26 cellular contexts compared by ENCODE assay signal in genomic region chrX:153769865-153770605, GRCh38. TPM values are rescaled to one million over a fixed set of nuclear protein-coding genes. Genes with fewer than 3 reads are reported as not detected.
DNase-seq lines count a peak whose midpoint lies in the region; FAIRE-seq and TF ChIP-seq lines count a peak whose summit lies in the region.
"Had no signal": no experiment of that assay in that cellular context is flagged by ENCODE, and none has a peak within 500 bp of the region (broad histone marks: within the 10 kb centered on the region; RNA-seq: fewer than 3 reads in every experiment).

No MANE protein-coding gene starts in this region.

- H3K79me1 ChIP-seq in neuronal stem cell (ENCODE audit: low read depth, low read length): no peaks in the 10 kb centered on the region

- no peak overlapping the region for H2BK120ac ChIP-seq in neuronal stem cell (ENCODE audit: low read depth, low read length)

- H2BK5ac ChIP-seq in neuronal stem cell (ENCODE audit: low read length): no peak overlapping the region

- H3K36me3 ChIP-seq in WERI-Rb-1 (no peaks in the 10 kb centered on the region), neuronal stem cell (replicated peaks in 1 of 2; ENCODE audit: control insufficient read depth in 2 of 2, insufficient read depth in 2 of 2, low read length in 2 of 2) (no peaks in the 10 kb centered on the region), BE2C (no peaks in the 10 kb centered on the region)
- H3K36me3 ChIP-seq: neural progenitor cell, SJCRH30, thyroid gland had no signal

- H3K36me3 Mint-ChIP-seq in Calu3 (ENCODE audit: insufficient read depth, unreplicated experiment) (peaks cover 28% of the 10 kb centered on the region), CD14-positive monocyte (no peaks in the 10 kb centered on the region)
- H3K36me3 Mint-ChIP-seq: CD8-positive, alpha-beta memory T cell; IgD-negative memory B cell; neural progenitor cell had no signal

- H2AFZ ChIP-seq in neuronal stem cell (ENCODE audit: low read length): no peak overlapping the region
- H2AFZ ChIP-seq: neural progenitor cell had no signal

- no peak for DNase-seq in Calu3
- peak; percentile 6 for DNase-seq in GM12891 (ENCODE audit: insufficient read length, low spot score)
- DNase-seq in WERI-Rb-1: peak; percentile 9
- DNase-seq in neuronal stem cell (ENCODE audit: low spot score): no peak
- DNase-seq in BE2C: no peak
- DNase-seq in GDM1 (lab: John Stamatoyannopoulos, UW): no peak
- no peak for DNase-seq in CD14-positive monocyte (ENCODE audit: low spot score)
- DNase-seq: activated naive CD4-positive, alpha-beta T cell treated with anti-CD3 and anti-CD28 coated beads for 36 hours; central memory CD4-positive, alpha-beta T cell; effector CD4-positive, alpha-beta T cell; foreskin melanocyte; HCEC 1CT; hippocampal formation; NCI-H1436; NCI-H510A; SJCRH30; stimulated activated CD4-positive, alpha-beta T cell treated with anti-CD3 and anti-CD28 coated beads, Interleukin-2, amount 100 ng/mL, for 48 hours; stimulated activated naive CD4-positive, alpha-beta T cell; thyroid gland had no signal

- no peaks in the 10 kb centered on the region for H3K27me3 Mint-ChIP-seq in Calu3 (ENCODE audit: unreplicated experiment)
- H3K27me3 Mint-ChIP-seq in CD14-positive monocyte (ENCODE audit: low read depth in 3 of 3): peaks cover 1 to 16% (median 4%) of the 10 kb centered on the region in 3 donors
- H3K27me3 Mint-ChIP-seq: CD8-positive, alpha-beta memory T cell had no signal

- no peaks in the 10 kb centered on the region for H3K9me3 ChIP-seq in WERI-Rb-1 (ENCODE audit: severe bottlenecking)
- no peaks in the 10 kb centered on the region for H3K9me3 ChIP-seq in neuronal stem cell (replicated peaks in 1 of 2; ENCODE audit: control insufficient read depth in 2 of 2, insufficient read depth in 1 of 2, low read depth in 1 of 2, low read length in 2 of 2)
- no peaks in the 10 kb centered on the region for H3K9me3 ChIP-seq in BE2C
- H3K9me3 ChIP-seq: psoas muscle, SJCRH30, thyroid gland had no signal

- H3K4me1 Mint-ChIP-seq in Calu3 (ENCODE audit: low read depth, unreplicated experiment) (peaks cover 11% of the 10 kb centered on the region), CD14-positive monocyte (peaks cover 10% of the 10 kb centered on the region)

- BruUV-seq in Calu3 (replicated peaks; lab: Mats Ljungman, UMichigan): no TSS peak

- H2BK12ac ChIP-seq in neuronal stem cell (ENCODE audit: low read length): peak overlapping the region; percentile 41

- H2BK15ac ChIP-seq in neuronal stem cell (ENCODE audit: low read length): no peak overlapping the region

- CTCF ChIA-PET in Calu3 (lab: Charles Lee): no interaction called here

- H3K9ac ChIP-seq in neuronal stem cell (ENCODE audit: low read depth, low read length, poor library complexity): peak overlapping the region; percentile 12
- H3K9ac ChIP-seq: neural progenitor cell had no signal

- H3K14ac ChIP-seq in neuronal stem cell (ENCODE audit: low read length): no peak overlapping the region

- H3K4ac ChIP-seq in neuronal stem cell (ENCODE audit: low read length): no peak overlapping the region

- TF ChIP-seq CTCF in Calu3 (IDR thresholded peaks at IDR 0.05; ENCODE audit: unreplicated experiment) (no peak), WERI-Rb-1 (IDR thresholded peaks at IDR 0.05; ENCODE audit: low read depth, low read length) (no peak), BE2C (IDR thresholded peaks at IDR 0.05; ENCODE audit: low read depth, low read length) (no peak), CD14-positive monocyte (IDR thresholded peaks at IDR 0.05) (no peak)

- no peak overlapping the region for H3K27ac ChIP-seq in WERI-Rb-1
- H3K27ac ChIP-seq in neuronal stem cell (replicated peaks; ENCODE audit: low read length): no peak overlapping the region
- H3K27ac ChIP-seq: neural progenitor cell, psoas muscle, SJCRH30, thyroid gland had no signal

- H3K4me1 ChIP-seq in neuronal stem cell (ENCODE audit: control insufficient read depth in 2 of 2, insufficient read depth in 1 of 2, low read depth in 1 of 2, low read length in 2 of 2) (peaks cover 7 to 12% of the 10 kb centered on the region in 2 donors), BE2C (peaks cover 10% of the 10 kb centered on the region)
- H3K4me1 ChIP-seq: neural progenitor cell, psoas muscle, thyroid gland had no signal

- no peaks in the 10 kb centered on the region for H3K9me3 Mint-ChIP-seq in Calu3 (ENCODE audit: low read depth, unreplicated experiment)
- peaks cover 0 to 4% (median 0%) of the 10 kb centered on the region in 7 donors for H3K9me3 Mint-ChIP-seq in CD14-positive monocyte
- H3K9me3 Mint-ChIP-seq: activated naive CD4-positive, alpha-beta T cell treated with anti-CD3 and anti-CD28 coated beads for 36 hours; CD8-positive, alpha-beta memory T cell; IgD-negative memory B cell had no signal

- H3K4me2 ChIP-seq in neuronal stem cell (ENCODE audit: insufficient read depth, low read length, poor library complexity, severe bottlenecking): no peak overlapping the region
- H3K4me2 ChIP-seq: neural progenitor cell, smooth muscle cell had no signal

- H3K18ac ChIP-seq in neuronal stem cell (ENCODE audit: low read length): no peak overlapping the region

- no peak overlapping the region for H2AK5ac ChIP-seq in neuronal stem cell (ENCODE audit: low read depth, low read length)

- no peak overlapping the region for H3K4me3 Mint-ChIP-seq in Calu3 (ENCODE audit: low read depth, unreplicated experiment)
- H3K4me3 Mint-ChIP-seq in CD14-positive monocyte: no peak overlapping the region
- H3K4me3 Mint-ChIP-seq: activated naive CD4-positive, alpha-beta T cell treated with anti-CD3 and anti-CD28 coated beads for 36 hours; CD8-positive, alpha-beta memory T cell; neural progenitor cell had no signal

- no peak for TF ChIP-seq POLR2A in GM12891 (IDR thresholded peaks at IDR 0.05; ENCODE audit: low read depth, low read length)

- H3K27ac Mint-ChIP-seq in Calu3 (ENCODE audit: unreplicated experiment): peak overlapping the region; percentile 18
- H3K27ac Mint-ChIP-seq in CD14-positive monocyte: no peak overlapping the region
- H3K27ac Mint-ChIP-seq: activated naive CD4-positive, alpha-beta T cell treated with anti-CD3 and anti-CD28 coated beads for 36 hours; CD8-positive, alpha-beta memory T cell; IgD-negative memory B cell; neural progenitor cell had no signal

- no peak overlapping the region for H4K91ac ChIP-seq in neuronal stem cell (ENCODE audit: low read depth, low read length, poor library complexity)

- H3K4me3 ChIP-seq in WERI-Rb-1 (ENCODE audit: low read depth, low read length): no peak overlapping the region
- H3K4me3 ChIP-seq in neuronal stem cell (ENCODE audit: low read length in 2 of 2): no peak overlapping the region
- no peak overlapping the region for H3K4me3 ChIP-seq in BE2C (ENCODE audit: low read depth, low read length)
- H3K4me3 ChIP-seq: neural progenitor cell, psoas muscle, SJCRH30, smooth muscle cell, thyroid gland had no signal

- H4K8ac ChIP-seq in neuronal stem cell (ENCODE audit: low read depth, low read length): no peak overlapping the region

- intact Hi-C loops in Calu3 (cut with micrococcal nuclease; ENCODE audit: unreplicated experiment) (no loop called here), CD14-positive monocyte (cut with micrococcal nuclease) (loop anchor here in 1 of 2 donors (10.0 kb wide), 2 partner anchors 155 to 185 kb away; partner anchors contain the start of gene ARHGAP4)

- FAIRE-seq in GM12891 (lab: Jason Lieb, UNC): no peak

- no CpG with 5 or more reads among the region's 25 CpGs for WGBS in neuronal stem cell (ENCODE audit: extremely low coverage in 2 of 2, insufficient read length in 2 of 2, insufficient replicate concordance in 1 of 2), 2 donors

- H3K23ac ChIP-seq in neuronal stem cell (ENCODE audit: low read depth, low read length, poor library complexity): no peak overlapping the region

- H3K27me3 ChIP-seq in WERI-Rb-1 (ENCODE audit: insufficient read depth, low read depth, severe bottlenecking) (peaks cover 29% of the 10 kb centered on the region), neuronal stem cell (ENCODE audit: control insufficient read depth in 3 of 3, insufficient read depth in 3 of 3, low read depth in 1 of 3, low read length in 3 of 3) (no peaks in the 10 kb centered on the region), BE2C (no peaks in the 10 kb centered on the region)
- H3K27me3 ChIP-seq: neural progenitor cell, SJCRH30, thyroid gland had no signal

TF ChIP-seq in GM12891, 5 proteins besides CTCF, POLR2A, EP300 and RAD21:
- TF ChIP-seq TAF1 (IDR thresholded peaks at IDR 0.05; ENCODE audit: low read depth, low read length) (no peak), POU2F2 (IDR thresholded peaks at IDR 0.05; ENCODE audit: low read depth, low read length) (no peak), POLR2AphosphoS5 (IDR thresholded peaks at IDR 0.05; ENCODE audit: low read depth, low read length) (no peak), PAX5 (IDR thresholded peaks at IDR 0.05; ENCODE audit: insufficient read depth, low read length, severe bottlenecking) (no peak), SPI1 (IDR thresholded peaks at IDR 0.05; ENCODE audit: low read depth, low read length) (no peak)

RNA-seq across cellular contexts. Expression of gene PLXNB3, which starts 6.0 kb away (rescaled TPM):
- 37.5 and 49.2 TPM in 2 replicates for total RNA-seq in Calu3 (2022)
- 0.03 TPM for polyA plus RNA-seq in GM12891 (2012; ENCODE audit: low read depth, missing spikeins)
- polyA plus RNA-seq in neuronal stem cell (2013, experiment 1 of 2): 0.67 TPM
- polyA plus RNA-seq in neuronal stem cell (2013, experiment 2 of 2): 0.64 TPM
- 136 TPM for polyA plus RNA-seq in BE2C (2012; ENCODE audit: insufficient read depth, insufficient read length, low read depth)
- not detected for polyA plus RNA-seq in CD14-positive monocyte
- polyA plus RNA-seq: CD8-positive, alpha-beta memory T cell; IgD-negative memory B cell had no signal

RNA-seq across cellular contexts. Expression of gene SRPK3, which starts 10.8 kb away (rescaled TPM):
- 0.14 and 0.29 TPM in 2 replicates for total RNA-seq in Calu3 (2022)
- 0.13 TPM for polyA plus RNA-seq in GM12891 (2012; ENCODE audit: low read depth, missing spikeins)
- polyA plus RNA-seq in neuronal stem cell (2013, experiment 1 of 2): not detected
- not detected for polyA plus RNA-seq in neuronal stem cell (2013, experiment 2 of 2)
- polyA plus RNA-seq in BE2C (2012; ENCODE audit: insufficient read depth, insufficient read length, low read depth): 30.3 TPM
- not detected for polyA plus RNA-seq in CD14-positive monocyte
- total RNA-seq: activated naive CD4-positive, alpha-beta T cell treated with anti-CD3 and anti-CD28 coated beads for 36 hours; CD8-positive, alpha-beta memory T cell; MCF 10A; smooth muscle cell; T-helper 1 cell treated with Interleukin-12 subunit alpha and Interleukin-12 subunit beta and Interleukin-4 antibody, amounts not matched to agents 30 ng/mL and 1 ng/mL, for 36 hours had no signal
- polyA plus RNA-seq: CD8-positive, alpha-beta memory T cell; IgD-negative memory B cell had no signal

RNA-seq across cellular contexts. Expression of gene IDH3G, which starts 24.1 kb away (rescaled TPM):
- total RNA-seq in Calu3 (2022): 64.5 and 71.2 TPM in 2 replicates
- polyA plus RNA-seq in GM12891 (2012; ENCODE audit: low read depth, missing spikeins): 59.6 TPM
- polyA plus RNA-seq in neuronal stem cell (2013, experiment 1 of 2): 43.4 TPM
- polyA plus RNA-seq in neuronal stem cell (2013, experiment 2 of 2): 43.1 TPM
- 278 TPM for polyA plus RNA-seq in BE2C (2012; ENCODE audit: insufficient read depth, insufficient read length, low read depth)
- polyA plus RNA-seq in CD14-positive monocyte: 100 to 1,000 TPM; 115 to 130 TPM

RNA-seq across cellular contexts. Expression of gene SSR4, which starts 24.4 kb away (rescaled TPM):
- 360 and 391 TPM in 2 replicates for total RNA-seq in Calu3 (2022)
- 338 TPM for polyA plus RNA-seq in GM12891 (2012; ENCODE audit: low read depth, missing spikeins)
- 194 TPM for polyA plus RNA-seq in neuronal stem cell (2013, experiment 1 of 2)
- 190 TPM for polyA plus RNA-seq in neuronal stem cell (2013, experiment 2 of 2)
- polyA plus RNA-seq in BE2C (2012; ENCODE audit: insufficient read depth, insufficient read length, low read depth): 1,099 TPM
- 100 to 1,000 TPM; 362 to 419 TPM for polyA plus RNA-seq in CD14-positive monocyte

RNA-seq across cellular contexts. Expression of gene ABCD1, which starts 45.4 kb away (rescaled TPM):
- total RNA-seq in Calu3 (2022): 14.4 and 22.8 TPM in 2 replicates
- 2.1 TPM for polyA plus RNA-seq in GM12891 (2012; ENCODE audit: low read depth, missing spikeins)
- 4.4 TPM for polyA plus RNA-seq in neuronal stem cell (2013, experiment 1 of 2)
- 4.2 TPM for polyA plus RNA-seq in neuronal stem cell (2013, experiment 2 of 2)
- polyA plus RNA-seq in BE2C (2012; ENCODE audit: insufficient read depth, insufficient read length, low read depth): 8.8 TPM
- 1 to 10 TPM; 5.6 to 5.8 TPM for polyA plus RNA-seq in CD14-positive monocyte

Comparison
In these comparisons a context has a peak if more than half of its experiments do, and no peak if none do; other contexts are left out.
1. DNase-seq: peak in GM12891 (single experiment) and WERI-Rb-1 (single experiment); none in Calu3 (single experiment), neuronal stem cell (single experiment), BE2C (single experiment), GDM1 (single experiment) and CD14-positive monocyte (single experiment).